Comparison of ENCODE assay signal across 8 cellular contexts in genomic region chr11:107689317-107690202, GRCh38. TPM values are rescaled to one million over a fixed set of nuclear protein-coding genes. Genes with fewer than 3 reads are reported as not detected.
DNase-seq lines count a peak whose midpoint lies in the region; ATAC-seq and TF ChIP-seq lines count a peak whose summit lies in the region.

No MANE protein-coding gene starts in this region.

- no peaks in the 10 kb centered on the region for H3K36me3 ChIP-seq in SU-DHL-6 (ENCODE audit: low read length)
- no peaks in the 10 kb centered on the region for H3K36me3 ChIP-seq in adipocyte (ENCODE audit: control insufficient read depth, insufficient read depth, low read length, severe bottlenecking)

- H3K27me3 ChIP-seq in SU-DHL-6 (ENCODE audit: low read length) (no peaks in the 10 kb centered on the region), adipocyte (replicated peaks; ENCODE audit: control insufficient read depth, insufficient read depth, low read length) (no peaks in the 10 kb centered on the region)

- H3K9me3 ChIP-seq in SU-DHL-6 (ENCODE audit: insufficient read depth, low read length) (no peaks in the 10 kb centered on the region), adipocyte (ENCODE audit: control insufficient read depth, low read length) (no peaks in the 10 kb centered on the region)

- H2AFZ ChIP-seq in SU-DHL-6 (ENCODE audit: low read depth, low read length, severe bottlenecking), result no peak overlapping the region

- H3K9ac ChIP-seq in SU-DHL-6 (ENCODE audit: low read length) (no peak overlapping the region), adipocyte (ENCODE audit: low read length) (peak overlapping the region; percentile 39)

- intact Hi-C loops in left cardiac atrium (cut with DNase I), result loop anchor here (2.0 to 10.0 kb wide), 4 partner anchors 85 to 127 kb away; no protein-coding TSS in a partner anchor
- intact Hi-C loops in sciatic nerve (cut with DNase I), result no loop called here

- no peaks in the 10 kb centered on the region for H4K20me1 ChIP-seq in SU-DHL-6 (ENCODE audit: low read depth, low read length)

- peak overlapping the region; percentile 12 for H3K4me2 ChIP-seq in SU-DHL-6 (ENCODE audit: low read depth, low read length, poor library complexity, severe bottlenecking)

- peak; percentile 38 for TF ChIP-seq CTCF in SU-DHL-6 (IDR thresholded peaks at IDR 0.05; ENCODE audit: insufficient read depth, low read length, poor library complexity, severe bottlenecking)

- no peaks in the 10 kb centered on the region for H3F3A ChIP-seq in SU-DHL-6 (ENCODE audit: insufficient read depth)

- H3K27ac ChIP-seq in SU-DHL-6 (ENCODE audit: low read depth, low read length), result no peak overlapping the region

- DNase-seq in DMS 273 (lab: John Stamatoyannopoulos, UW; ENCODE audit: unreplicated experiment), result peak; percentile 84
- peak; percentile 9 for DNase-seq in GOT3 (lab: John Stamatoyannopoulos, UW)
- DNase-seq in NCI-H1048 (lab: John Stamatoyannopoulos, UW), result peak; percentile 70
- DNase-seq in adipocyte (ENCODE audit: low read depth), result peak; percentile 90
- DNase-seq in left cardiac atrium, result peak; percentile 77
- DNase-seq in sciatic nerve (ENCODE audit: low spot score), result peak; percentile 78

- ATAC-seq in left cardiac atrium (peak; percentile 87 to 88), sciatic nerve (peak; percentile 92), GM18858 (IDR thresholded peaks at IDR 0.05; ENCODE audit: unreplicated experiment) (no peak)

- peaks cover 6% of the 10 kb centered on the region for H3K4me1 ChIP-seq in adipocyte (ENCODE audit: control insufficient read depth, insufficient read depth, low read length)

- H3K4me3 ChIP-seq in SU-DHL-6 (ENCODE audit: insufficient read depth, low read length, poor library complexity, severe bottlenecking) (no peak overlapping the region), adipocyte (ENCODE audit: low read length) (no peak overlapping the region)

- no peaks in the 10 kb centered on the region for H3K79me2 ChIP-seq in SU-DHL-6 (ENCODE audit: insufficient read depth, low read length)

- H3K9me2 ChIP-seq in SU-DHL-6 (replicated peaks; ENCODE audit: insufficient read depth, low read length), result no peaks in the 10 kb centered on the region

RNA-seq across cellular contexts. Expression of gene SLN, which starts 22.3 kb away (rescaled TPM):
- total RNA-seq in left cardiac atrium (100 to 1,000 TPM; 427 to 669 TPM), sciatic nerve (not detected)

Comparison
In these comparisons a context has a peak if more than half of its experiments do, and no peak if none do; other contexts are left out.
1. DNase-seq: peak in every context shown above with its lines; median percentile 90 in adipocyte; 84 in DMS 273; 78 in sciatic nerve; 77 in left cardiac atrium; 70 in NCI-H1048; 9 in GOT3.
2. RNA of gene SLN, which starts 22.3 kb away (total RNA-seq): 427 to 669 TPM in left cardiac atrium; not detected in sciatic nerve (single experiment); every median in the first group is over 100 times any median in the second.